20 cellular contexts compared by ENCODE assay signal in the genomic region with DNA sequence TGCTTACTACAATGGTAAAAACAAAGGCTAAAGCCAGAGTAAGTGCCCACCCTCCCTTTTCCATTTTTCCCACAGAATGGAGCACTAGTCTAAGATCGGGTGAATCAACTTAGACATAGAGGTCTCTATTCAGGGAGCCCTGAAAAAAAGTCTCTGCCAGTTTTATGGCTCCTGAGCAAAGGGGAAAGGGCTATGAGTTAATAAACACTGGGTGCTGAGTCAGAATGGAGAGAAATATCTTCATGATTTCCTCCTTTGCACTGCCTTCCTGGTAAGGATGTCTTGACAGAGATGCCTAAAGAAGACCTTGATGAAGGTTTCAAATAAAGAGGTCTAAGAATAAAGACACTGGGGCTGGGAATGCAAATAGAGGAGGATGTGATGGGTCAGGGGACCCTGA.
DNase-seq lines count a peak whose midpoint lies in the region; ATAC-seq, FAIRE-seq and TF ChIP-seq lines count a peak whose summit lies in the region.
"Had no signal": no experiment of that assay in that cellular context is flagged by ENCODE, and none has a peak within 500 bp of the region (broad histone marks: within the 10 kb centered on the region; RNA-seq: fewer than 3 reads in every experiment).

No MANE protein-coding gene starts in this region.

- no peak overlapping the region for H4K5ac ChIP-seq in H1 (ENCODE audit: insufficient read length, low read depth, low read length)

- no peak for TF ChIP-seq RAD21 in H1 (IDR thresholded peaks at IDR 0.05 in 1 of 2, conservative IDR thresholded peaks at IDR 0.05 in 1 of 2; ENCODE audit: low read depth in 2 of 2, low read length in 2 of 2)

- H3K4me1 ChIP-seq in H1 (replicated peaks in 1 of 4; ENCODE audit: control insufficient read depth in 3 of 4, insufficient read depth in 4 of 4, low read length in 3 of 4) (no peaks in the 10 kb centered on the region), mesenchymal stem cell (ENCODE audit: control insufficient read depth, insufficient read depth, low read depth, low read length) (peaks cover 2% of the 10 kb centered on the region)
- H3K4me1 ChIP-seq: BLaER1 had no signal

- FAIRE-seq in H1 (lab: Jason Lieb, UNC): no peak
- FAIRE-seq: GM19239, HepG2 had no signal

- no peaks in the 10 kb centered on the region for H4K20me1 ChIP-seq in H1 (replicated peaks in 1 of 2; ENCODE audit: control insufficient read depth in 1 of 2, insufficient read depth in 2 of 2, low read length in 2 of 2)
- H4K20me1 ChIP-seq: BLaER1 had no signal

- H2BK12ac ChIP-seq in H1 (ENCODE audit: low read depth, low read length) (no peak overlapping the region), mesenchymal stem cell (ENCODE audit: low read length in 2 of 2) (no peak overlapping the region)

- no peak overlapping the region for H3K56ac ChIP-seq in H1 (replicated peaks; ENCODE audit: insufficient read length, low read depth, low read length)

- H2BK120ac ChIP-seq in H1 (replicated peaks; ENCODE audit: low read depth, low read length) (no peak overlapping the region), mesenchymal stem cell (ENCODE audit: low read depth, low read length) (no peak overlapping the region)

- no peaks in the 10 kb centered on the region for H3K36me3 ChIP-seq in H1 (ENCODE audit: control insufficient read depth in 2 of 4, insufficient read depth in 4 of 4, low read length in 3 of 4)
- no peaks in the 10 kb centered on the region for H3K36me3 ChIP-seq in mesenchymal stem cell (ENCODE audit: control insufficient read depth in 1 of 2, insufficient read depth in 2 of 2, low read depth in 1 of 2, low read length in 2 of 2)
- H3K36me3 ChIP-seq: BLaER1 had no signal

- H2BK15ac ChIP-seq in H1 (ENCODE audit: low read length) (no peak overlapping the region), mesenchymal stem cell (ENCODE audit: low read depth, poor library complexity, severe bottlenecking) (no peak overlapping the region)

- ATAC-seq in GM21390 (IDR thresholded peaks at IDR 0.05; ENCODE audit: unreplicated experiment) (no peak), HG02938 (IDR thresholded peaks at IDR 0.05; ENCODE audit: unreplicated experiment) (no peak)
- ATAC-seq: HepG2, Panc1, Right ventricle myocardium inferior had no signal

- no peak for TF ChIP-seq EP300 in H1 (IDR thresholded peaks at IDR 0.05; ENCODE audit: borderline replicate concordance in 1 of 2, low read depth in 2 of 2, low read length in 2 of 2)

- H3K27me3 ChIP-seq in H1 (replicated peaks in 1 of 4; ENCODE audit: control insufficient read depth in 3 of 4, extremely low read depth in 1 of 4, insufficient read depth in 3 of 4, low read length in 3 of 4) (no peaks in the 10 kb centered on the region), mesenchymal stem cell (ENCODE audit: control insufficient read depth in 1 of 2, insufficient read depth in 1 of 2, low read length in 2 of 2) (no peaks in the 10 kb centered on the region)
- H3K27me3 ChIP-seq: BLaER1 had no signal

- H3K27ac ChIP-seq in H1 (ENCODE audit: low read depth, low read length): no peak overlapping the region
- H3K27ac ChIP-seq in mesenchymal stem cell (ENCODE audit: low read length, poor library complexity, severe bottlenecking): peak overlapping the region; percentile 29
- H3K27ac ChIP-seq: BLaER1, SK-N-MC had no signal

- DNase-seq in NCI-H82 (lab: John Stamatoyannopoulos, UW) (peak; percentile 2), NCI-H82 treated with DMSO at 0.1 percent for 48 hours (lab: John Stamatoyannopoulos, UW; ENCODE audit: unreplicated experiment) (no peak), H1 (ENCODE audit: low read depth in 1 of 2, low spot score in 2 of 2) (no peak), mesenchymal stem cell (peak; percentile 7), GM03348 (ENCODE audit: low spot score) (no peak)
- no peak for DNase-seq in stimulated activated CD4-positive, alpha-beta T cell treated with anti-CD3 and anti-CD28 coated beads, Interleukin-2, amount 100 ng/mL, for 24 hours
- DNase-seq: 8988T; CD8-positive, alpha-beta memory T cell; KG1; NCI-H1436; NCI-H2029 treated with DMSO at 0.1 percent for 48 hours; NCI-H748 treated with DMSO at 0.1 percent for 48 hours had no signal

- no peaks in the 10 kb centered on the region for H3K23me2 ChIP-seq in H1 (ENCODE audit: low read depth, low read length)

- CTCF ChIA-PET in H1 (lab: Charles Lee; ENCODE audit: partially characterized antibody): no interaction called here

- H3K9me3 ChIP-seq in H1 (ENCODE audit: insufficient read depth in 2 of 2, low read depth in 1 of 2, low read length in 1 of 2) (no peaks in the 10 kb centered on the region), mesenchymal stem cell (ENCODE audit: control insufficient read depth, low read length) (no peaks in the 10 kb centered on the region)
- H3K9me3 ChIP-seq: BLaER1 had no signal

- POLR2A ChIA-PET in H1 (lab: Charles Lee; ENCODE audit: partially characterized antibody): no interaction called here

- H4K8ac ChIP-seq in H1 (ENCODE audit: extremely low read depth, insufficient read depth, low read length) (no peak overlapping the region), mesenchymal stem cell (ENCODE audit: low read length) (no peak overlapping the region)

- H3K79me1 ChIP-seq in H1 (ENCODE audit: low read depth, low read length) (no peaks in the 10 kb centered on the region), mesenchymal stem cell (replicated peaks; ENCODE audit: low read length, poor library complexity, severe bottlenecking) (no peaks in the 10 kb centered on the region)

- no peak overlapping the region for H2AK5ac ChIP-seq in H1 (ENCODE audit: low read depth, low read length)
- H2AK5ac ChIP-seq in mesenchymal stem cell (ENCODE audit: low read length, severe bottlenecking): no peak overlapping the region

- no peak overlapping the region for H3K4ac ChIP-seq in H1 (replicated peaks; ENCODE audit: insufficient read length, low read depth, low read length)
- no peak overlapping the region for H3K4ac ChIP-seq in mesenchymal stem cell (ENCODE audit: low read depth in 1 of 2, low read length in 2 of 2)

- H2BK20ac ChIP-seq in H1 (ENCODE audit: low read length): no peak overlapping the region

- TF ChIP-seq CTCF in H1 (IDR thresholded peaks at IDR 0.05; ENCODE audit: control extremely low read depth in 1 of 3, insufficient read depth in 1 of 3, low read depth in 1 of 3, low read length in 3 of 3): no peak

- H3K9ac ChIP-seq in H1 (replicated peaks in 1 of 4; ENCODE audit: extremely low read depth in 1 of 4, low read depth in 3 of 4, low read length in 3 of 4) (no peak overlapping the region), mesenchymal stem cell (ENCODE audit: low read length) (no peak overlapping the region)
- H3K9ac ChIP-seq: BLaER1 had no signal

- no peak overlapping the region for H2BK5ac ChIP-seq in H1 (ENCODE audit: low read depth, low read length)
- no peak overlapping the region for H2BK5ac ChIP-seq in mesenchymal stem cell (ENCODE audit: low read depth, low read length, poor library complexity, severe bottlenecking)

- H3K23ac ChIP-seq in H1 (ENCODE audit: insufficient read length) (no peak overlapping the region), mesenchymal stem cell (ENCODE audit: low read length in 2 of 2) (no peak overlapping the region)

- 88% methylated on average over 1 of the region's 1 CpG; no CpG with 5 or more reads in 1 of the 2 experiments for WGBS in H1 (ENCODE audit: extremely low coverage in 1 of 2, insufficient coverage in 1 of 2, insufficient read length in 1 of 2, insufficient replicate concordance in 2 of 2, low coverage in 1 of 2, low lambda C conversion rate in 2 of 2, missing lambda C conversion rate in 1 of 2), 2 experiments
- WGBS in mesenchymal stem cell: 78% methylated on average over 1 of the region's 1 CpG

- H3K4me2 ChIP-seq in H1 (ENCODE audit: insufficient read depth in 1 of 2, low read depth in 2 of 2, low read length in 2 of 2) (no peak overlapping the region), mesenchymal stem cell (ENCODE audit: low read length, poor library complexity, severe bottlenecking) (no peak overlapping the region)
- H3K4me2 ChIP-seq: BLaER1 had no signal

- H2AFZ ChIP-seq in H1 (ENCODE audit: low read length): peak overlapping the region; percentile 77; the same call in 1 of the 2 replicates
- no peak overlapping the region for H2AFZ ChIP-seq in mesenchymal stem cell (ENCODE audit: low read depth, low read length)

- H3K79me2 ChIP-seq in H1 (ENCODE audit: control insufficient read depth in 1 of 2, insufficient read depth in 2 of 2, low read length in 2 of 2): no peaks in the 10 kb centered on the region

- H4K91ac ChIP-seq in H1 (replicated peaks; ENCODE audit: insufficient read length, low read length): no peak overlapping the region
- no peak overlapping the region for H4K91ac ChIP-seq in mesenchymal stem cell (ENCODE audit: low read length)

- TF ChIP-seq POLR2A in H1 (IDR thresholded peaks at IDR 0.05; ENCODE audit: control extremely low read depth in 1 of 2, low read depth in 2 of 2, low read length in 2 of 2): no peak

- H3K4me3 ChIP-seq in H1 (ENCODE audit: extremely low read depth in 1 of 4, insufficient read depth in 2 of 4, low read depth in 3 of 4, low read length in 4 of 4): no peak overlapping the region
- no peak overlapping the region for H3K4me3 ChIP-seq in mesenchymal stem cell (ENCODE audit: insufficient read depth in 1 of 2, low read depth in 1 of 2, low read length in 2 of 2)
- H3K4me3 ChIP-seq: BLaER1, SK-N-MC had no signal

- H3K18ac ChIP-seq in H1 (ENCODE audit: extremely low read depth, low read length): no peak overlapping the region
- H3K18ac ChIP-seq in mesenchymal stem cell (ENCODE audit: low read depth in 1 of 2, low read length in 2 of 2): no peak overlapping the region

- H3K14ac ChIP-seq in H1 (ENCODE audit: insufficient read length) (no peak overlapping the region), mesenchymal stem cell (ENCODE audit: low read length in 2 of 2) (no peak overlapping the region)

TF ChIP-seq in H1, 55 proteins besides CTCF, POLR2A, EP300 and RAD21 (continues in another document):
- TF ChIP-seq HDAC6 (IDR thresholded peaks at IDR 0.05; ENCODE audit: low read depth, low read length) (no peak), PHF8 (conservative IDR thresholded peaks at IDR 0.05; ENCODE audit: low read depth, low read length) (no peak), ZNF274 (IDR thresholded peaks at IDR 0.05; ENCODE audit: borderline replicate concordance, extremely low read depth, low read length) (no peak), POLR2AphosphoS5 (IDR thresholded peaks at IDR 0.05; ENCODE audit: low read depth, low read length) (no peak), NRF1 (IDR thresholded peaks at IDR 0.05; ENCODE audit: low read depth, low read length) (no peak), CHD2 (IDR thresholded peaks at IDR 0.05; ENCODE audit: low read length) (no peak), MAX (IDR thresholded peaks at IDR 0.05) (no peak), SRF (IDR thresholded peaks at IDR 0.05; ENCODE audit: low read depth, low read length) (no peak), GTF2F1 (IDR thresholded peaks at IDR 0.05; ENCODE audit: borderline replicate concordance, low read depth, low read length) (no peak), CTBP2 (IDR thresholded peaks at IDR 0.05; ENCODE audit: borderline replicate concordance, insufficient read depth, insufficient read length, low read length) (no peak)

Comparison
In these comparisons a context has a peak if more than half of its experiments do, and no peak if none do; other contexts are left out.
1. DNase-seq: peak in NCI-H82 (single experiment) and mesenchymal stem cell (single experiment); none in NCI-H82 treated with DMSO at 0.1 percent for 48 hours (single experiment), H1 (0 of 2), stimulated activated CD4-positive, alpha-beta T cell treated with anti-CD3 and anti-CD28 coated beads, Interleukin-2, amount 100 ng/mL, for 24 hours (0 of 2) and GM03348 (single experiment).